ENCODE assay signal across 10 cellular contexts in the genomic region with DNA sequence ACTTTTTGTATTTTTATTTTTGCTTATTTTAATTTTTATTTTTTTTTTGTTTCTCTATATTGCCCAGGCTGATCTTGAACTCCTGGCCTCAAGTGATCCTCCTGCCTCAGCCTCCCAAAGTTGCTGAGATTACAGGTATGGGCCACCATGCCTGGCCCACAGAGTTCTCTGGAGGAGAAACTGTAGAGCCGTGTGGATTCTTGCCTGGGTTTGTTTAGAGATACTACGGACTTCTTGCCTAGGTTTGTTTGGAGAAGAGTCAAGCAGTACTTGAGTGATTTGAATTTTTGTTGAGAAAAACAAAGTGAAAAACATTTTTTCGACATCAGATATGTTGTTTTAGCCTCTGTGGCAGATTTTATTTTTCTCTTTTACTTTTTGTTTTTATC.
DNase-seq lines count a peak whose midpoint lies in the region; ATAC-seq and TF ChIP-seq lines count a peak whose summit lies in the region.
"Had no signal": no experiment of that assay in that cellular context is flagged by ENCODE, and none has a peak within 500 bp of the region (broad histone marks: within the 10 kb centered on the region; RNA-seq: fewer than 3 reads in every experiment).

No MANE protein-coding gene starts in this region.

- ATAC-seq in HG02970 (IDR thresholded peaks at IDR 0.05; ENCODE audit: low FRiP score, unreplicated experiment) = no peak
- ATAC-seq: WTC11 had no signal

- H3K36me3 Mint-ChIP-seq in activated naive CD8-positive, alpha-beta T cell = peaks cover 2% of the 10 kb centered on the region
- H3K36me3 Mint-ChIP-seq: WTC11 had no signal

- peak overlapping the region in 3 of 4 donors; percentile 16 to 84 (median 70) for H3K27ac ChIP-seq in sigmoid colon

- peaks cover 0 to 41% (median 29%) of the 10 kb centered on the region in 4 donors for H3K4me1 ChIP-seq in sigmoid colon

- H3K36me3 ChIP-seq in MG63 (no peaks in the 10 kb centered on the region), sigmoid colon (no peaks in the 10 kb centered on the region)

- intact Hi-C loops in sigmoid colon (cut with DNase I) = loop anchor here (5.0 kb wide), 1 partner anchor 259 kb away; no protein-coding TSS in a partner anchor

- 59 to 80% methylated on average over 3 of the region's 3 CpGs for WGBS in sigmoid colon, 2 donors

- DNase-seq in DMS53 treated with DMSO at 0.1 percent for 48 hours (lab: John Stamatoyannopoulos, UW; ENCODE audit: unreplicated experiment) = peak; percentile 60
- DNase-seq in MG63 = no peak
- no peak for DNase-seq in sigmoid colon
- no peak for DNase-seq in NCI-H748 treated with DMSO at 0.1 percent for 48 hours (lab: John Stamatoyannopoulos, UW)
- no peak for DNase-seq in nucleus accumbens (lab: John Stamatoyannopoulos, UW)
- DNase-seq in stimulated activated CD4-positive, alpha-beta T cell treated with anti-CD3 and anti-CD28 coated beads, Interleukin-12 subunit alpha, Interleukin-12 subunit beta, amount 100 ng/mL, for 4 hours = no peak
- DNase-seq: NCI-H1092 had no signal

- no peak for TF ChIP-seq POLR2A in sigmoid colon (IDR thresholded peaks at IDR 0.05)

- H3K9me3 ChIP-seq in MG63 (no peaks in the 10 kb centered on the region), sigmoid colon (no peaks in the 10 kb centered on the region)

- no peaks in the 10 kb centered on the region for H3K27me3 ChIP-seq in MG63
- no peaks in the 10 kb centered on the region for H3K27me3 ChIP-seq in sigmoid colon

- no peaks in the 10 kb centered on the region for H3K9me3 Mint-ChIP-seq in activated naive CD8-positive, alpha-beta T cell (ENCODE audit: low read depth)
- H3K9me3 Mint-ChIP-seq: WTC11 had no signal

- TF ChIP-seq CTCF in sigmoid colon (IDR thresholded peaks at IDR 0.05) = no peak

- H3K4me3 Mint-ChIP-seq in activated naive CD8-positive, alpha-beta T cell = peak overlapping the region; percentile 76
- H3K4me3 Mint-ChIP-seq: WTC11 had no signal

- no peaks in the 10 kb centered on the region for H3K27me3 Mint-ChIP-seq in activated naive CD8-positive, alpha-beta T cell

- H3K4me3 ChIP-seq in MG63 (peak overlapping the region; percentile 25), sigmoid colon (no peak overlapping the region)

- no peak for TF ChIP-seq EP300 in sigmoid colon (IDR thresholded peaks at IDR 0.05)

- peak overlapping the region; percentile 72 for H3K27ac Mint-ChIP-seq in activated naive CD8-positive, alpha-beta T cell
- H3K27ac Mint-ChIP-seq: WTC11 had no signal

- peaks cover 44% of the 10 kb centered on the region for H3K4me1 Mint-ChIP-seq in activated naive CD8-positive, alpha-beta T cell (ENCODE audit: low read depth)
